12 cellular contexts compared by ENCODE assay signal in the genomic region with DNA sequence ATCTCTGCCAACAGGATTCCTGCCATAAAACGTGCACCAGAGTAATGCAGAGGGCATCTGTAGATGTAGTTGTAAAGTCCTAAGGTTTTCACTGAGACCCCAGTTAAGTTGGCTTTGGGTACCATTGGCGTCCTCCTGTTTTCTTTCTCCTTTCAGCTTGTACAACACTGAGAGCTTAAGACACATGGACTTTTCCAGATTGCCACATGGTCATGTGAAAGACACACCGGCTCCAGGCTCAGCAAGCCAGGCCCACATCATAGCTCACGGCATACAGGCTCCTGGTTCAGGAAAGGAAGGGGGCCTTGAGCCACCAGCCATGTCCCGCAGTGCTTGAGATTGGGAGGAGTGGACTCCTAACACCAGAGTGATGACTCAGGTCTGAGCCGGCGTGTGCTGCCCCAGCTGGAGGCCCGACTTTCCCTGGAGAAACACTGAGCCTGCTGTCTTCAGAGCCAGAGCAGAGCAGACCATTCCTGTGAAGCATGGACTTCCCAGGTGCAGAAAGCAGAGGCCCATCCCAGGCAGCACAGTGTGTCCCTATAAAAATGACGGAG.
DNase-seq lines count a peak whose midpoint lies in the region; FAIRE-seq and TF ChIP-seq lines count a peak whose summit lies in the region.
"Had no signal": no experiment of that assay in that cellular context is flagged by ENCODE, and none has a peak within 500 bp of the region (broad histone marks: within the 10 kb centered on the region; RNA-seq: fewer than 3 reads in every experiment).

No MANE protein-coding gene starts in this region.

- no peak overlapping the region for H3K4me3 ChIP-seq in osteoblast (ENCODE audit: insufficient read depth, low read length)

- H3K9me3 ChIP-seq in osteoblast (ENCODE audit: low read depth, low read length), result no peaks in the 10 kb centered on the region

- DNase-seq in Daoy (ENCODE audit: low read depth), result peak; percentile 83
- DNase-seq in RWPE1 (ENCODE audit: low spot score), result peak; percentile 21
- DNase-seq in fibroblast of peridontal ligament (ENCODE audit: extremely low read depth), result peak; percentile 75
- peak; percentile 89 for DNase-seq in osteoblast (ENCODE audit: insufficient read length, low spot score, missing footprints)
- no peak for DNase-seq in GM10266 (ENCODE audit: extremely low spot score)
- DNase-seq in GM12891 (ENCODE audit: insufficient read length, low spot score), result no peak
- no peak for DNase-seq in DMS153 treated with DMSO at 0.1 percent for 48 hours (lab: John Stamatoyannopoulos, UW; ENCODE audit: unreplicated experiment)
- no peak for DNase-seq in effector CD8-positive, alpha-beta T cell (lab: John Stamatoyannopoulos, UW)
- DNase-seq: anterior cingulate cortex; CD8-positive, alpha-beta T cell; nephron progenitor cell; T-cell had no signal

- H3K36me3 ChIP-seq in osteoblast (ENCODE audit: insufficient read depth, low read length), result no peaks in the 10 kb centered on the region

- no peak for TF ChIP-seq POLR2A in GM12891 (IDR thresholded peaks at IDR 0.05; ENCODE audit: low read depth, low read length)

- H4K20me1 ChIP-seq in osteoblast (ENCODE audit: insufficient read depth, low read length), result no peaks in the 10 kb centered on the region

- H2AFZ ChIP-seq in osteoblast (ENCODE audit: low read length), result peak overlapping the region; percentile 64

- TF ChIP-seq CTCF in RWPE1 (conservative IDR thresholded peaks at IDR 0.05; ENCODE audit: low read depth) (no peak), osteoblast (IDR thresholded peaks at IDR 0.05; ENCODE audit: extremely low read depth, low read depth, low read length) (no peak), GM10266 (IDR thresholded peaks at IDR 0.05; ENCODE audit: control insufficient read depth, insufficient read depth, low read depth, missing control alignments) (no peak)

- no peak for FAIRE-seq in GM12891 (lab: Jason Lieb, UNC)

- CTCF ChIA-PET in RWPE1 (lab: Yijun Ruan, JAX), result interaction anchor here (0.6 kb wide), 1 partner anchor 16 kb away, joined by 3 read pairs; no protein-coding TSS in a partner anchor

- H3K27me3 ChIP-seq in osteoblast (ENCODE audit: insufficient read depth, low read length), result no peaks in the 10 kb centered on the region

- peaks cover 37% of the 10 kb centered on the region for H3K79me2 ChIP-seq in osteoblast (ENCODE audit: insufficient read depth, low read length)

- peaks cover 18% of the 10 kb centered on the region for H3K4me1 ChIP-seq in osteoblast (ENCODE audit: insufficient read depth, low read length)

- peak overlapping the region; percentile 21 for H3K4me2 ChIP-seq in osteoblast (ENCODE audit: insufficient read depth, low read length)

- POLR2A ChIA-PET in RWPE1 (lab: Yijun Ruan, JAX; ENCODE audit: low non-redundant PET), result no interaction called here

- H3K27ac ChIP-seq in RWPE1 (no peak overlapping the region), osteoblast (ENCODE audit: low read depth, low read length) (peak overlapping the region; percentile 73)

TF ChIP-seq in GM12891, 5 proteins besides CTCF, POLR2A, EP300 and RAD21:
- no peak for TF ChIP-seq TAF1 (IDR thresholded peaks at IDR 0.05; ENCODE audit: low read depth, low read length)
- no peak for TF ChIP-seq SPI1 (IDR thresholded peaks at IDR 0.05; ENCODE audit: low read depth, low read length)
- TF ChIP-seq POU2F2 (IDR thresholded peaks at IDR 0.05; ENCODE audit: low read depth, low read length), result no peak
- no peak for TF ChIP-seq PAX5 (IDR thresholded peaks at IDR 0.05; ENCODE audit: insufficient read depth, low read length, severe bottlenecking)
- TF ChIP-seq POLR2AphosphoS5 (IDR thresholded peaks at IDR 0.05; ENCODE audit: low read depth, low read length), result no peak

Comparison
In these comparisons a context has a peak if more than half of its experiments do, and no peak if none do; other contexts are left out.
1. DNase-seq: peak in Daoy (single experiment), RWPE1 (single experiment), fibroblast of peridontal ligament (single experiment) and osteoblast (single experiment); none in GM10266 (single experiment), GM12891 (single experiment), DMS153 treated with DMSO at 0.1 percent for 48 hours (single experiment) and effector CD8-positive, alpha-beta T cell (single experiment).